In the genomic region with DNA sequence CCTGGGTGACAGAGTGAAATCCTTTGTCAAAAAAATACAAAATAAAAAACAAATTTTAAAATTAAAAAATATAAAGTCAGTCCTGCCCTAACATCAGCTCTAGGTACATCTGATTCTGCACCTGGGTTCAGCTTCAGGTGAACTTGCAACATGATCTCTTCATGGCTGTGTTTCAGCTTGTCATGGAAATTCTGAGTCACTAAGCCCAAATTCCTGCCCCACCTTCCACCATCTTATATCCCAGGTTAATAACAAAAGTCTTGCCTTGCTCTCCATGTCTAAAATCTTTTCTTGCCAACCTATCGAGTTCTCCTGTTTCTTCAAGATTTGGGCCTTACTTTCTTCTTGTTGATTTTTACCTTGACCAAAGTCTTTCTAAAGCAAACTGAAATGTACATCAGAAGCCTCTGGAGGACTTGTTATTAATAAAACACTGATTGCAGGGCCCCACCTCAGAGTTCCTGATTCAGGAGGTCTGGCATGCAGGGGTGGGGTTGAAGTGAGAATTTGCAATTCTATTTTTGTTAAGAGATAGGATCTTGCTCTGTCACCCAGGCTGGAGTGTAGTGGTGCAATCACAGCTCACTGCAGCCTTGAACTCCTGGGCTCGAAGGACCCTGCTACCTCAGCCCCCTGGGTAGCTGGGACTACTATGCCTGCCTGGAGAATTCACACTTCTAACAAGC, we compare ENCODE assay signal across 21 cellular contexts.
"Had no signal": no experiment of that assay in that cellular context is flagged by ENCODE, and none has a peak within 500 bp of the region (broad histone marks: within the 10 kb centered on the region; RNA-seq: fewer than 3 reads in every experiment).

No MANE protein-coding gene starts in this region.

- H3K27me3 ChIP-seq: cardiac muscle cell, gastrocnemius medialis, right lobe of liver, tibial artery had no signal

- H3K9me3 ChIP-seq: right lobe of liver, tibial artery had no signal

- H3K36me3 ChIP-seq: cardiac muscle cell, gastrocnemius medialis, right lobe of liver, tibial artery had no signal

- ATAC-seq: gastrocnemius medialis; left cardiac atrium; right lobe of liver; stimulated activated effector memory CD8-positive, alpha-beta T cell treated with anti-CD3 and anti-CD28 coated beads, Interleukin-12 subunit alpha, Interleukin-12 subunit beta, amount 100 ng/mL, for 72 hours; stimulated activated naive CD8-positive, alpha-beta T cell treated with anti-CD3 and anti-CD28 coated beads, Interleukin-15, amount 100 ng/mL, for 72 hours had no signal

- H3K27ac ChIP-seq: cardiac muscle cell, gastrocnemius medialis, right lobe of liver, tibial artery had no signal

- H3K4me3 ChIP-seq: cardiac muscle cell, gastrocnemius medialis, right lobe of liver, skin epidermis, tibial artery had no signal

- DNase-seq: activated CD4-positive, alpha-beta memory T cell treated with anti-CD3 and anti-CD28 coated beads for 36 hours; activated CD4-positive, alpha-beta T cell treated with anti-CD3 and anti-CD28 coated beads for 48 hours; activated effector memory CD4-positive, alpha-beta T cell treated with anti-CD3 and anti-CD28 coated beads, Interleukin-2, amount 50 U/mL, for 16 hours; activated naive CD4-positive, alpha-beta T cell treated with anti-CD3 and anti-CD28 coated beads, Interleukin-2, amount 10 ng/mL, durations not matched to agents 7 days and 5 days; activated T-cell treated with anti-CD3 and anti-CD28 coated beads for 4 hours; amygdala; cortex of kidney; endodermal cell; gastrocnemius medialis; hippocampal formation; left cardiac atrium; mesenchymal stem cell; naive B cell; nucleus accumbens; right lobe of liver; stimulated activated CD4-positive, alpha-beta T cell treated with anti-CD3 and anti-CD28 coated beads, Interleukin-2, amount 100 ng/mL, for 24 hours; stimulated activated naive CD8-positive, alpha-beta T cell treated with anti-CD3 and anti-CD28 coated beads, Interleukin-15, amount 100 ng/mL, for 72 hours; tibial artery had no signal

- H3K4me1 ChIP-seq: gastrocnemius medialis, right lobe of liver, tibial artery had no signal
